Comparison of ENCODE assay signal across 15 cellular contexts in genomic region chr6:75224303-75224926, GRCh38.
"Had no signal": no experiment of that assay in that cellular context is flagged by ENCODE, and none has a peak within 500 bp of the region (broad histone marks: within the 10 kb centered on the region; RNA-seq: fewer than 3 reads in every experiment).

No MANE protein-coding gene starts in this region.

- H3K27me3 ChIP-seq: foreskin keratinocyte, right atrium auricular region, tibial artery, upper lobe of right lung had no signal

- H3K4me3 ChIP-seq: esophagus squamous epithelium, right atrium auricular region, tibial artery, upper lobe of right lung had no signal

- FAIRE-seq: colon, kidney, small intestine had no signal

- H3K9me3 ChIP-seq: esophagus squamous epithelium, right atrium auricular region, tibial artery, upper lobe of right lung had no signal

- ATAC-seq: foreskin keratinocyte, left cardiac atrium, left ventricle myocardium superior, upper lobe of right lung had no signal

- H3K27ac ChIP-seq: esophagus squamous epithelium, foreskin keratinocyte, right atrium auricular region, tibial artery, upper lobe of right lung had no signal

- DNase-seq: cerebellar nuclear complex; esophagus squamous epithelium; foreskin keratinocyte; kidney; left cardiac atrium; left ventricle myocardium superior; mesendoderm; naive B cell; small intestine; stimulated activated CD4-positive, alpha-beta T cell treated with anti-CD3 and anti-CD28 coated beads, Interleukin-12 subunit alpha, Interleukin-12 subunit beta, amount 100 ng/mL, for 4 hours; stimulated activated naive CD4-positive, alpha-beta T cell treated with Interleukin-2 at 50 U/mL for 16 hours; tibial artery; upper lobe of right lung had no signal

- H3K4me1 ChIP-seq: right atrium auricular region, upper lobe of right lung had no signal

- H3K36me3 ChIP-seq: esophagus squamous epithelium, right atrium auricular region, tibial artery, upper lobe of right lung had no signal
